In genomic region chr19:5953680-5954213, GRCh38 we compare ENCODE assay signal across 8 cellular contexts. TPM values are rescaled to one million over a fixed set of nuclear protein-coding genes. Genes with fewer than 3 reads are reported as not detected.
DNase-seq lines count a peak whose midpoint lies in the region; FAIRE-seq and TF ChIP-seq lines count a peak whose summit lies in the region.

No MANE protein-coding gene starts in this region.

- H3K36me3 ChIP-seq in spleen, result peaks cover 0 to 50% (median 0%) of the 10 kb centered on the region in 6 donors

- FAIRE-seq in GM19239 (lab: Jason Lieb, UNC), result peak; percentile 61
- no peak for FAIRE-seq in H54 (lab: Jason Lieb, UNC)

- H3K27me3 ChIP-seq in spleen (replicated peaks in 1 of 7), result no peaks in the 10 kb centered on the region

- WGBS in spleen, 5 donors, result 26 to 35% (median 33%) methylated on average over 17 of the region's 17 CpGs

- H3K4me3 ChIP-seq in epithelial cell of esophagus (ENCODE audit: low read length) (no peak overlapping the region), spleen (peak overlapping the region in 1 of 8 donors; percentile 38)

- intact Hi-C loops in spleen (cut with DNase I; ENCODE audit: low total_unique reads), result no loop called here

- H3K27ac ChIP-seq in spleen, result peak overlapping the region in 7 of 8 donors; percentile 29 to 87 (median 52)

- DNase-seq in GM19239 (ENCODE audit: insufficient read length, low spot score) (no peak), epithelial cell of esophagus (ENCODE audit: low read depth) (peak; percentile 23), spleen (no peak), AG08396 (ENCODE audit: low spot score) (no peak), H54 (ENCODE audit: insufficient read length, low spot score) (no peak), GM19238 (ENCODE audit: insufficient read length, low spot score) (no peak), NK-92 (lab: John Stamatoyannopoulos, UW; ENCODE audit: unreplicated experiment) (no peak)
- peak; percentile 28 to 29 for DNase-seq in activated CD4-positive, alpha-beta T cell treated with anti-CD3 and anti-CD28 coated beads, Interleukin-2, amount 50 U/mL, for 4 hours

- TF ChIP-seq CTCF in epithelial cell of esophagus (IDR thresholded peaks at IDR 0.05; ENCODE audit: insufficient read depth, low read depth, low read length, missing control alignments) (no peak), spleen (IDR thresholded peaks at IDR 0.05 in 8 of 11, conservative IDR thresholded peaks at IDR 0.05 in 3 of 11) (no peak)

- H3K9me3 ChIP-seq in spleen, result no peaks in the 10 kb centered on the region

- H3K4me1 ChIP-seq in spleen, result peaks cover 66 to 100% (median 91%) of the 10 kb centered on the region in 6 donors

- TF ChIP-seq POLR2A in spleen (IDR thresholded peaks at IDR 0.05) (no peak), H54 (IDR thresholded peaks at IDR 0.05; ENCODE audit: low read depth, low read length) (no peak)

RNA-seq across cellular contexts. Expression of gene RANBP3, which starts 24.2 kb away (rescaled TPM):
- 10 to 100 TPM; 68.5 to 92.9 (median 71.2) TPM for total RNA-seq in spleen
- polyA plus RNA-seq in spleen, result 10 to 100 TPM; 27.5 to 44.3 (median 30.2) TPM

RNA-seq across cellular contexts. Expression of gene CAPS, which starts 39.7 kb away (rescaled TPM):
- total RNA-seq in spleen, result 10 to 100 TPM; 14.7 to 20.7 (median 17.6) TPM
- 10 to 100 TPM; 23.7 to 61.8 (median 51.3) TPM for polyA plus RNA-seq in spleen

RNA-seq across cellular contexts. Expression of gene VMAC, which starts 49.1 kb away (rescaled TPM):
- 10 to 100 TPM in 6 of 7 donors, 1 to 10 TPM in 1; 8.5 to 15.9 (median 12.5) TPM for total RNA-seq in spleen
- polyA plus RNA-seq in spleen, result 1 to 10 TPM; 2.1 to 9.6 (median 3.3) TPM

RNA-seq across cellular contexts. Expression of gene NDUFA11, which starts 50.2 kb away (rescaled TPM):
- 100 to 1,000 TPM in 6 of 7 donors, 10 to 100 TPM in 1; 83.8 to 156 (median 116) TPM for total RNA-seq in spleen
- 100 to 1,000 TPM; 252 to 377 (median 345) TPM for polyA plus RNA-seq in spleen

Comparison
In these comparisons a context has a peak if more than half of its experiments do, and no peak if none do; other contexts are left out.
1. DNase-seq: peak in activated CD4-positive, alpha-beta T cell treated with anti-CD3 and anti-CD28 coated beads, Interleukin-2, amount 50 U/mL, for 4 hours (2 of 2) and epithelial cell of esophagus (single experiment); none in GM19239 (single experiment), spleen (single experiment), AG08396 (single experiment), H54 (single experiment), GM19238 (single experiment) and NK-92 (single experiment).